In the genomic region with DNA sequence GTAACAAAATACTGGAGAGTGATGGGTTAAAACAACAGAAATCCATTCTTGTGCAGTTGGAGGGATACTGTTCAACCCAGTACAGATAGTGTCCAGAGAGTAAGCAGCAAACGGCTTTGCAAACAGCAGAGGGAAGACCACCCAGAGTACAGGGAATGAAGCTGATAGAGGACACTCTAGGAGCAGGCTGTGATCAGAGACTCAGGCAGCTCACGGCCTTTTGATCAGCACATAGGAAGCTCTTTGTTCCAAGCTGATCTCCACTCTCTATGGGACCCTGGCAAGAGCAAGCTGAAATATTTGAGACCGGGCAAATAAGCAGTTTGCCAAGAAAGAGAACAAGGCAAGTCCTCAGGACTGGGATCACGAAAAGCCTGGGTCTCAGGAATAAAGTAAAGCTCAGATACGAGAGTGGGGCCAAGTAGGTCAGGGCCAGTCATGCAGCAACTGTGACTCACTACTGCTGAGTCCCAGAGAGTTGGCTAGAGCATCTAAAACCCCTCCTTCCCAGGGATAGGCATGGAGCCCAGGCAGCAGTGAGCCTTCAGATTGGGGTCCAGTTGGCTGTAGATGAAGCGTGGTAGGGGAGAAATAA, we compare ENCODE assay signal across 9 cellular contexts. TPM values are rescaled to one million over a fixed set of nuclear protein-coding genes. Genes with fewer than 3 reads are reported as not detected.
DNase-seq lines count a peak whose midpoint lies in the region; ATAC-seq, FAIRE-seq and TF ChIP-seq lines count a peak whose summit lies in the region.
"Had no signal": no experiment of that assay in that cellular context is flagged by ENCODE, and none has a peak within 500 bp of the region (broad histone marks: within the 10 kb centered on the region; RNA-seq: fewer than 3 reads in every experiment).

No MANE protein-coding gene starts in this region.

- no peak for DNase-seq in natural killer cell treated with Interleukin-12 subunit alpha and Interleukin-12 subunit beta and Interleukin-15 and Interleukin-18, amount 100 ng/mL, for 72 hours (ENCODE audit: low spot score)
- DNase-seq in natural killer cell (no peak), chondrocyte (ENCODE audit: low spot score) (no peak), lung microvascular endothelial cell (ENCODE audit: low read depth in 2 of 2) (peak; percentile 47 to 78), urothelium cell line (ENCODE audit: low spot score) (peak; percentile 16), SIG-M5 treated with dmso at 0.1 percent for 504 hours (lab: John Stamatoyannopoulos, UW; ENCODE audit: unreplicated experiment) (no peak), OCI-M2 (lab: John Stamatoyannopoulos, UW; ENCODE audit: unreplicated experiment) (no peak)
- DNase-seq: T-helper 17 cell had no signal

- no peaks in the 10 kb centered on the region for H3K9me3 Mint-ChIP-seq in natural killer cell treated with Interleukin-12 subunit alpha and Interleukin-12 subunit beta and Interleukin-15 and Interleukin-18, amount 100 ng/mL, for 72 hours
- H3K9me3 Mint-ChIP-seq in natural killer cell: no peaks in the 10 kb centered on the region
- H3K9me3 Mint-ChIP-seq in chondrocyte (ENCODE audit: low read depth): no peaks in the 10 kb centered on the region

- intact Hi-C loops in natural killer cell (cut with micrococcal nuclease): no loop called here

- no peaks in the 10 kb centered on the region for H3K27me3 Mint-ChIP-seq in natural killer cell treated with Interleukin-12 subunit alpha and Interleukin-12 subunit beta and Interleukin-15 and Interleukin-18, amount 100 ng/mL, for 72 hours
- H3K27me3 Mint-ChIP-seq in natural killer cell (ENCODE audit: low read depth in 2 of 2) (no peaks in the 10 kb centered on the region), chondrocyte (ENCODE audit: low read depth) (no peaks in the 10 kb centered on the region)
- H3K27me3 Mint-ChIP-seq: T-helper 17 cell had no signal

- peaks cover 5% of the 10 kb centered on the region for H3K36me3 Mint-ChIP-seq in natural killer cell treated with Interleukin-12 subunit alpha and Interleukin-12 subunit beta and Interleukin-15 and Interleukin-18, amount 100 ng/mL, for 72 hours
- no peaks in the 10 kb centered on the region for H3K36me3 Mint-ChIP-seq in natural killer cell
- H3K36me3 Mint-ChIP-seq in chondrocyte (ENCODE audit: low read depth): no peaks in the 10 kb centered on the region

- H3K27ac Mint-ChIP-seq in natural killer cell treated with Interleukin-12 subunit alpha and Interleukin-12 subunit beta and Interleukin-15 and Interleukin-18, amount 100 ng/mL, for 72 hours: peak overlapping the region in 1 of 2 donors; percentile 18
- H3K27ac Mint-ChIP-seq in natural killer cell: no peak overlapping the region
- peak overlapping the region; percentile 78 for H3K27ac Mint-ChIP-seq in chondrocyte (ENCODE audit: unreplicated experiment)
- H3K27ac Mint-ChIP-seq: T-helper 17 cell had no signal

- no peak overlapping the region for H3K4me3 Mint-ChIP-seq in natural killer cell treated with Interleukin-12 subunit alpha and Interleukin-12 subunit beta and Interleukin-15 and Interleukin-18, amount 100 ng/mL, for 72 hours
- H3K4me3 Mint-ChIP-seq in natural killer cell (no peak overlapping the region), chondrocyte (ENCODE audit: unreplicated experiment) (no peak overlapping the region)
- H3K4me3 Mint-ChIP-seq: T-helper 17 cell had no signal

- no peak for TF ChIP-seq CTCF in natural killer cell (IDR thresholded peaks at IDR 0.05)
- no peak for TF ChIP-seq CTCF in chondrocyte (IDR thresholded peaks at IDR 0.05)

- peak; percentile 63 for FAIRE-seq in urothelium cell line (lab: Jason Lieb, UNC)

- no peaks in the 10 kb centered on the region for H3K4me1 Mint-ChIP-seq in natural killer cell treated with Interleukin-12 subunit alpha and Interleukin-12 subunit beta and Interleukin-15 and Interleukin-18, amount 100 ng/mL, for 72 hours (ENCODE audit: low read depth in 2 of 2)
- H3K4me1 Mint-ChIP-seq in natural killer cell: no peaks in the 10 kb centered on the region
- H3K4me1 Mint-ChIP-seq in chondrocyte (ENCODE audit: low read depth): peaks cover 12% of the 10 kb centered on the region
- H3K4me1 Mint-ChIP-seq: T-helper 17 cell had no signal

- peak; percentile 17 to 36 for ATAC-seq in natural killer cell treated with Interleukin-12 subunit alpha and Interleukin-12 subunit beta and Interleukin-15 and Interleukin-18, amount 100 ng/mL, for 72 hours
- ATAC-seq in natural killer cell (no peak), HG03460 (IDR thresholded peaks at IDR 0.05; ENCODE audit: unreplicated experiment) (no peak)
- ATAC-seq: T-helper 17 cell had no signal

RNA-seq across cellular contexts. Expression of a gene that starts 52.4 kb away (rescaled TPM):
- 10 to 100 TPM; 25.3 to 53.6 TPM for total RNA-seq in natural killer cell treated with Interleukin-12 subunit alpha and Interleukin-12 subunit beta and Interleukin-15 and Interleukin-18, amount 100 ng/mL, for 72 hours
- total RNA-seq in natural killer cell: 1 to 10 TPM; 1.3 to 1.6 (median 1.5) TPM
- total RNA-seq in chondrocyte: 9.5 to 12.6 TPM (median 10.4 TPM) in 3 replicates
- total RNA-seq in lung microvascular endothelial cell: 3.6 and 12.9 TPM in 2 replicates

Comparison
In these comparisons a context has a peak if more than half of its experiments do, and no peak if none do; other contexts are left out.
1. ATAC-seq: peak in natural killer cell treated with Interleukin-12 subunit alpha and Interleukin-12 subunit beta and Interleukin-15 and Interleukin-18, amount 100 ng/mL, for 72 hours (2 of 2); none in natural killer cell (0 of 3) and HG03460 (single experiment).
2. DNase-seq: peak in lung microvascular endothelial cell (2 of 2) and urothelium cell line (single experiment); none in natural killer cell treated with Interleukin-12 subunit alpha and Interleukin-12 subunit beta and Interleukin-15 and Interleukin-18, amount 100 ng/mL, for 72 hours (single experiment), natural killer cell (single experiment), chondrocyte (single experiment), SIG-M5 treated with dmso at 0.1 percent for 504 hours (single experiment) and OCI-M2 (single experiment).